Comparison of ENCODE assay signal across 1 cellular context in the genomic region with DNA sequence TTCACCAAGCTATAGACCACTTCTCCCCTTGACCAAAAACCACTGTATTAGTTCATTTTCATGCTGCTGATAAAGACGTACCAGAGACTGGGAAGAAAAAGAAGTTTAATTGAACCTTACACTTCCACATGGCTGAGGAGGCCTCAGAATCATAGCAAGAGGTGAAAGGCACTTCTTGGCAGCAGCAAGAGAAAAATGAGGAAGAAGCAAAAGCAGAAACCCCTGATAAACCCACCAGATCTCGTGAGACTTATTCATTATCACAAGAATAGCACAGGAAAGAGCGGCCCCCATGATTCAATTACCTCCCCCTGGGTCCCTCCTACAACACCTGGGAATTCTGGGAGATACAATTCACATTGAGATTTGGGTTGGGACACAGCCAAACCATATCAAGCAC.
TF ChIP-seq lines count a peak whose summit lies in the region.

No MANE protein-coding gene starts in this region.

TF ChIP-seq in GM23338, 12 proteins besides CTCF, POLR2A, EP300 and RAD21 (continued from another document):
- TF ChIP-seq ZNF462 (CRISPR knock-in tag; IDR thresholded peaks at IDR 0.05) (no peak), ZNF114 (CRISPR knock-in tag; IDR thresholded peaks at IDR 0.05) (no peak), ETS1 (IDR thresholded peaks at IDR 0.05) (no peak), EZH2phosphoT487 (IDR thresholded peaks at IDR 0.05; ENCODE audit: unreplicated experiment) (no peak)
